ENCODE assay signal across 11 cellular contexts in the genomic region with DNA sequence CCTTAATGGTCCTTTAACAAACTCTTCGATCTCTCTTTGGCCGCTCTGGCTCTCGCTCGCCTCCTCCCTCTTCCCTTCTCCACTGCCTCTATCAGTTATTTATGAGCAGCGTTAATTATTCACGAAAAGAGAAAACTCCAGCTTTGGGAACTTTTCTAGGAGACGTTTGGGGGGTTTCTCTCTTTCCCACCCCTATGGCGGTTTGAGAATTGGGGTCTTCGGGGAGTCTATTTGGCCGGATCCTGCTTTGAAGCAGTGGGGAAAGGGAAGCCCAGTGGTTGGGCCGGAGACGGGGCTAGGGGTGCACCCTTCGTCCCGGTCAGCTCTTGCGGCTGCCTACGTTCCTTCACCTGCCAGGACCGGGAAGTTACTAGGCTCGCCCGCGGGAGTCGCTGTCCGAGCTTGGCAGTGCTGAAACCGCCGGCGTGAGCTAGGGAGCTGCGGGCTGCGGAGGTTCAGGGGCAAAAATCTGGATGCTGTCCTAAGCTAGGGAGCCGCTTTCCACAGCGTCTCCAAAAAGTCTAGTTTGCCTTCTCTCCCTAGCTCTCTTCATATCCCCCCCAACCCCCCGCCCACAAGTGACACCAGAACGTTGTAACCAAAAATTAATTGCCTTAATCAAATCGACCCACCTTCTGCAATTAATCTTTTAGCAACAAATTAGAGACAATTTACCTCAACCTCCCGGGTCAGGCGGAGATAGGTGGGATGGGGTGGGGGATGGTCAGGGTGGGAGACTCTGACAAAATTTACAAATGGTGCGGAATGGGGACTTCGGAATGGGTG. TPM values are rescaled to one million over a fixed set of nuclear protein-coding genes. Genes with fewer than 3 reads are reported as not detected.
DNase-seq lines count a peak whose midpoint lies in the region; ATAC-seq lines count a peak whose summit lies in the region.
"Had no signal": no experiment of that assay in that cellular context is flagged by ENCODE, and none has a peak within 500 bp of the region (broad histone marks: within the 10 kb centered on the region; RNA-seq: fewer than 3 reads in every experiment).

No MANE protein-coding gene starts in this region.

- H2BK12ac ChIP-seq in neuronal stem cell (ENCODE audit: low read length) = no peak overlapping the region

- no peak overlapping the region for H3K4me2 ChIP-seq in neuronal stem cell (ENCODE audit: insufficient read depth, low read length, poor library complexity, severe bottlenecking)

- H3K27me3 ChIP-seq in neuronal stem cell (ENCODE audit: control insufficient read depth in 3 of 3, insufficient read depth in 3 of 3, low read depth in 1 of 3, low read length in 3 of 3) = peaks cover 36 to 88% (median 85%) of the 10 kb centered on the region in 3 experiments

- H3K36me3 ChIP-seq in neuronal stem cell (replicated peaks in 1 of 2; ENCODE audit: control insufficient read depth in 2 of 2, insufficient read depth in 2 of 2, low read length in 2 of 2) = no peaks in the 10 kb centered on the region

- H3K18ac ChIP-seq in neuronal stem cell (ENCODE audit: low read length) = no peak overlapping the region

- DNase-seq in DMS 273 (lab: John Stamatoyannopoulos, UW; ENCODE audit: unreplicated experiment) (peak; percentile 76), DMS 273 treated with DMSO at 0.1 percent for 48 hours (lab: John Stamatoyannopoulos, UW) (no peak), RPMI8226 (peak; percentile 73), fibroblast of gingiva (ENCODE audit: low read depth) (peak; percentile 3), neuronal stem cell (ENCODE audit: low spot score) (peak; percentile 83), H4 (ENCODE audit: low spot score) (no peak)
- DNase-seq: activated B cell treated with CpG ODN at 0.5 μM for 24 hours had no signal

- H2BK15ac ChIP-seq in neuronal stem cell (ENCODE audit: low read length) = no peak overlapping the region

- no peak overlapping the region for H2AK5ac ChIP-seq in neuronal stem cell (ENCODE audit: low read depth, low read length)

- WGBS in neuronal stem cell (ENCODE audit: extremely low coverage in 2 of 2, insufficient read length in 2 of 2, insufficient replicate concordance in 1 of 2), 2 donors = no CpG with 5 or more reads among the region's 36 CpGs

- no peak for ATAC-seq in HG03095 (IDR thresholded peaks at IDR 0.05; ENCODE audit: unreplicated experiment)
- no peak for ATAC-seq in HG03432 (IDR thresholded peaks at IDR 0.05; ENCODE audit: unreplicated experiment)

- no peak overlapping the region for H3K27ac ChIP-seq in neuronal stem cell (replicated peaks; ENCODE audit: low read length)
- H3K27ac ChIP-seq: epithelial cell of prostate had no signal

- H2BK120ac ChIP-seq in neuronal stem cell (ENCODE audit: low read depth, low read length) = no peak overlapping the region

- H4K91ac ChIP-seq in neuronal stem cell (ENCODE audit: low read depth, low read length, poor library complexity) = no peak overlapping the region

- H3K23ac ChIP-seq in neuronal stem cell (ENCODE audit: low read depth, low read length, poor library complexity) = no peak overlapping the region

- no peak overlapping the region for H3K4ac ChIP-seq in neuronal stem cell (ENCODE audit: low read length)

- H3K79me1 ChIP-seq in neuronal stem cell (ENCODE audit: low read depth, low read length) = no peaks in the 10 kb centered on the region

- no peak overlapping the region for H3K4me3 ChIP-seq in neuronal stem cell (ENCODE audit: low read length in 2 of 2)

- H4K8ac ChIP-seq in neuronal stem cell (ENCODE audit: low read depth, low read length) = no peak overlapping the region

- H3K4me1 ChIP-seq in neuronal stem cell (ENCODE audit: control insufficient read depth in 2 of 2, insufficient read depth in 1 of 2, low read depth in 1 of 2, low read length in 2 of 2) = peaks cover 0 to 6% of the 10 kb centered on the region in 2 donors

- no peak overlapping the region for H2AFZ ChIP-seq in neuronal stem cell (ENCODE audit: low read length)

- H3K14ac ChIP-seq in neuronal stem cell (ENCODE audit: low read length) = no peak overlapping the region

- peaks cover 2 to 6% of the 10 kb centered on the region in 2 donors for H3K9me3 ChIP-seq in neuronal stem cell (replicated peaks in 1 of 2; ENCODE audit: control insufficient read depth in 2 of 2, insufficient read depth in 1 of 2, low read depth in 1 of 2, low read length in 2 of 2)

- H2BK5ac ChIP-seq in neuronal stem cell (ENCODE audit: low read length) = no peak overlapping the region

- H3K9ac ChIP-seq in neuronal stem cell (ENCODE audit: low read depth, low read length, poor library complexity) = no peak overlapping the region

RNA-seq across cellular contexts. Expression of a gene that starts 8.9 kb away (rescaled TPM):
- 0.01 TPM for polyA plus RNA-seq in neuronal stem cell (2013, experiment 1 of 2)
- 0.06 TPM for polyA plus RNA-seq in neuronal stem cell (2013, experiment 2 of 2)
- total RNA-seq in H4 (2014; rRNA removed; shearing (Covaris generic)) = not detected in 2 replicates
- total RNA-seq: activated B cell treated with CpG ODN at 0.5 μM for 24 hours, skeletal muscle tissue had no signal

Comparison
In these comparisons a context has a peak if more than half of its experiments do, and no peak if none do; other contexts are left out.
1. DNase-seq: peak in DMS 273 (single experiment), RPMI8226 (single experiment), fibroblast of gingiva (single experiment) and neuronal stem cell (single experiment); none in DMS 273 treated with DMSO at 0.1 percent for 48 hours (single experiment) and H4 (single experiment).